18 cellular contexts compared by ENCODE assay signal in genomic region chr10:120262857-120263547, GRCh38.
DNase-seq lines count a peak whose midpoint lies in the region; ATAC-seq, FAIRE-seq and TF ChIP-seq lines count a peak whose summit lies in the region.
"Had no signal": no experiment of that assay in that cellular context is flagged by ENCODE, and none has a peak within 500 bp of the region (broad histone marks: within the 10 kb centered on the region; RNA-seq: fewer than 3 reads in every experiment).

No MANE protein-coding gene starts in this region.

- H3K79me2 ChIP-seq in OCI-LY3 (ENCODE audit: low read length) = no peaks in the 10 kb centered on the region

- ATAC-seq in HG02759 (IDR thresholded peaks at IDR 0.05; ENCODE audit: unreplicated experiment) = peak; percentile 78
- ATAC-seq: effector memory CD8-positive, alpha-beta T cell; lower lobe of right lung had no signal

- DNase-seq in DMS53 (lab: John Stamatoyannopoulos, UW) (peak; percentile 25), DMS53 treated with DMSO at 0.1 percent for 48 hours (lab: John Stamatoyannopoulos, UW; ENCODE audit: unreplicated experiment) (no peak), urothelium cell line (ENCODE audit: low spot score) (peak; percentile 8), HuH-7.5 (ENCODE audit: low spot score) (no peak), transverse colon (no peak)
- no peak for DNase-seq in stimulated activated naive CD4-positive, alpha-beta T cell treated with Interleukin-2 at 50 U/mL for 16 hours (lab: John Stamatoyannopoulos, UW)
- DNase-seq: activated CD4-positive, CD25-positive, alpha-beta regulatory T cell treated with anti-CD3 and anti-CD28 coated beads, Interleukin-2, amount 50 U/mL, for 72 hours; activated T-cell treated with anti-CD3 and anti-CD28 coated beads, Interleukin-2, amount 50 U/mL, for 1 hour; amygdala; effector memory CD8-positive, alpha-beta T cell; lower lobe of right lung; NCI-H1417 treated with DMSO at 0.1 percent for 48 hours; NCI-H82 had no signal

- H3K4me1 ChIP-seq in OCI-LY3 (ENCODE audit: low read length) (peaks cover 24% of the 10 kb centered on the region), transverse colon (no peaks in the 10 kb centered on the region)
- H3K4me1 ChIP-seq: HAP-1, lower lobe of right lung had no signal

- H3K4me3 ChIP-seq in OCI-LY3 (ENCODE audit: low read length) = no peak overlapping the region; the same call in 1 of the 2 replicates
- no peak overlapping the region for H3K4me3 ChIP-seq in transverse colon
- H3K4me3 ChIP-seq: HAP-1, lower lobe of right lung, thoracic aorta had no signal

- no peaks in the 10 kb centered on the region for H3K27me3 ChIP-seq in OCI-LY3 (ENCODE audit: low read depth, low read length)
- no peaks in the 10 kb centered on the region for H3K27me3 ChIP-seq in transverse colon

- TF ChIP-seq CTCF in OCI-LY3 (IDR thresholded peaks at IDR 0.05; ENCODE audit: low read depth, low read length) (no peak), transverse colon (IDR thresholded peaks at IDR 0.05) (no peak)

- FAIRE-seq in urothelium cell line (lab: Jason Lieb, UNC) = no peak

- intact Hi-C loops in transverse colon (cut with DNase I; ENCODE audit: low total_unique reads) = no loop called here

- peak overlapping the region; percentile 12; the same call in 1 of the 2 replicates for H3K27ac ChIP-seq in OCI-LY3 (ENCODE audit: low read length)
- H3K27ac ChIP-seq in transverse colon = no peak overlapping the region
- H3K27ac ChIP-seq: 22Rv1, lower lobe of right lung, thoracic aorta had no signal

- WGBS in transverse colon (ENCODE audit: low coverage in 1 of 2), 2 donors = 83 to 100% methylated on average over 1 of the region's 1 CpG

- in situ Hi-C loops in transverse colon (cut with MboI; ENCODE audit: low pct_ligation_motif_present in 1 of 4, low pct_unique_long_range_greater_than_20kb in 1 of 4, low sequenced_read_pairs in 3 of 4) = no loop called here

- no peaks in the 10 kb centered on the region for H4K20me1 ChIP-seq in OCI-LY3 (ENCODE audit: insufficient read depth, low read length)

- TF ChIP-seq EP300 in transverse colon (IDR thresholded peaks at IDR 0.05; ENCODE audit: low read depth) = no peak

- H2AFZ ChIP-seq in OCI-LY3 (ENCODE audit: low read depth, low read length) = peak overlapping the region; percentile 27

- H3K9ac ChIP-seq in OCI-LY3 (ENCODE audit: low read length) = no peak overlapping the region

- peak overlapping the region; percentile 46 for H3K4me2 ChIP-seq in OCI-LY3 (ENCODE audit: low read length)

- H3K36me3 ChIP-seq in OCI-LY3 (replicated peaks; ENCODE audit: low read depth, low read length) (no peaks in the 10 kb centered on the region), transverse colon (no peaks in the 10 kb centered on the region)
- H3K36me3 ChIP-seq: HAP-1, lower lobe of right lung, thoracic aorta had no signal

- no peaks in the 10 kb centered on the region for H3K9me3 ChIP-seq in OCI-LY3 (ENCODE audit: insufficient read depth, low read length)
- H3K9me3 ChIP-seq in transverse colon = no peaks in the 10 kb centered on the region
- H3K9me3 ChIP-seq: HAP-1, lower lobe of right lung, thoracic aorta had no signal

- no peak for TF ChIP-seq POLR2A in transverse colon (IDR thresholded peaks at IDR 0.05)

Comparison
In these comparisons a context has a peak if more than half of its experiments do, and no peak if none do; other contexts are left out.
1. DNase-seq: peak in DMS53 (single experiment) and urothelium cell line (single experiment); none in DMS53 treated with DMSO at 0.1 percent for 48 hours (single experiment), stimulated activated naive CD4-positive, alpha-beta T cell treated with Interleukin-2 at 50 U/mL for 16 hours (single experiment), HuH-7.5 (single experiment) and transverse colon (single experiment).